In the genomic region with DNA sequence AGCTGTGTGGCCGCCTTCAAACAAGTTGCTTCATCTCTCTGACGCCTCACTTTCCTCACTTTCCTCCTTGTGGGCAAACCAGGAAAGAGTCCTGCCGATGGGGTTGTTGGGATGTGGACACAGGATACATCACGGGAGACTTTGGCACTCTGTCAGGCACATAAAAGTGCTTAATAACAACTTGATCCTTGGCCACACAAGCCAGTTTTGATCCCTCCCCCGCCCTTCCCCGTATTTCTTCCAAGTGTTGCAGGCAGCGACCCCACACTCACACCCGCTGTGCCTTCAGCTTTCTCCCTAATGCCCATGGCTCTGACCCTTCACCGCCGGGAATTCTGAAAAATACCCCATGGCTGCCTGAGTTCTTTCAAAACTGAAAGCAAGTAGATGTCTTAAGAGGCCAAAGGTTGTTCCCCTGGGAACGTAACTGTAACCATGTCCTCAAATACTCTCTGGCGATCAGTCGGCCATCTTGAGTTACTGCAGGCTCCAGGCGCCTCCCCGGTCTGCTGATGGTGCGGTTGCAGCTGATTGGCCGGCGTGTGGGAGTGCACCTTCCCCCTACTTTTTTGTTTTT, we compare ENCODE assay signal across 10 cellular contexts. TPM values are rescaled to one million over a fixed set of nuclear protein-coding genes. Genes with fewer than 3 reads are reported as not detected.
DNase-seq lines count a peak whose midpoint lies in the region; ATAC-seq and TF ChIP-seq lines count a peak whose summit lies in the region.
"Had no signal": no experiment of that assay in that cellular context is flagged by ENCODE, and none has a peak within 500 bp of the region (broad histone marks: within the 10 kb centered on the region; RNA-seq: fewer than 3 reads in every experiment).

No MANE protein-coding gene starts in this region.

- H3K36me3 ChIP-seq in MM.1S (replicated peaks; ENCODE audit: insufficient read depth, low read length) (no peaks in the 10 kb centered on the region), colonic mucosa (no peaks in the 10 kb centered on the region), left lung (no peaks in the 10 kb centered on the region), stomach smooth muscle (ENCODE audit: control insufficient read depth in 2 of 2, insufficient read depth in 2 of 2, low read length in 2 of 2) (no peaks in the 10 kb centered on the region)

- H4K20me1 ChIP-seq in MM.1S (ENCODE audit: insufficient read depth, low read length) = no peaks in the 10 kb centered on the region

- peak; percentile 39 for ATAC-seq in left lung
- ATAC-seq in omental fat pad (ENCODE audit: low FRiP score) = no peak
- no peak for ATAC-seq in HG03108 (IDR thresholded peaks at IDR 0.05; ENCODE audit: unreplicated experiment)
- no peak for ATAC-seq in activated CD4-positive, CD25-positive, alpha-beta regulatory T cell treated with anti-CD3 and anti-CD28 coated beads, Interleukin-2, amount 50 U/mL, for 24 hours

- H3K9ac ChIP-seq in MM.1S (ENCODE audit: low read length) (no peak overlapping the region), colonic mucosa (ENCODE audit: low read depth in 2 of 2, low read length in 2 of 2) (peak overlapping the region; percentile 37 to 52), stomach smooth muscle (ENCODE audit: low read length in 2 of 2) (peak overlapping the region in 1 of 2 donors; percentile 71)

- H3K9me3 ChIP-seq in MM.1S (replicated peaks; ENCODE audit: insufficient read depth, low read length) = no peaks in the 10 kb centered on the region
- no peaks in the 10 kb centered on the region for H3K9me3 ChIP-seq in colonic mucosa
- H3K9me3 ChIP-seq in left lung = no peaks in the 10 kb centered on the region
- H3K9me3 ChIP-seq in stomach smooth muscle (ENCODE audit: control insufficient read depth in 2 of 2, low read length in 2 of 2) = no peaks in the 10 kb centered on the region

- 0 out of 2 replicates have a peak overlapping the region, but pooled peaks have one; percentile 5 for H2AFZ ChIP-seq in MM.1S (ENCODE audit: low read length)

- no peaks in the 10 kb centered on the region for H3K4me1 ChIP-seq in MM.1S (ENCODE audit: low read length)
- peaks cover 6% of the 10 kb centered on the region for H3K4me1 ChIP-seq in colonic mucosa
- H3K4me1 ChIP-seq in left lung = no peaks in the 10 kb centered on the region
- H3K4me1 ChIP-seq in stomach smooth muscle (ENCODE audit: control insufficient read depth, insufficient read depth, low read length) = peaks cover 26% of the 10 kb centered on the region

- TF ChIP-seq CTCF in MM.1S (IDR thresholded peaks at IDR 0.05; ENCODE audit: low read length) (no peak), colonic mucosa (IDR thresholded peaks at IDR 0.05) (no peak), left lung (IDR thresholded peaks at IDR 0.05) (no peak), omental fat pad (IDR thresholded peaks at IDR 0.05) (no peak)

- no peak overlapping the region for H3K4me2 ChIP-seq in MM.1S (ENCODE audit: low read depth, low read length)

- H3K79me2 ChIP-seq in MM.1S (ENCODE audit: low read length) = no peaks in the 10 kb centered on the region

- H3K9me2 ChIP-seq in MM.1S (replicated peaks; ENCODE audit: insufficient read depth, low read length) = no peaks in the 10 kb centered on the region

- H3K27me3 ChIP-seq in MM.1S (replicated peaks; ENCODE audit: insufficient read depth, low read length) (no peaks in the 10 kb centered on the region), colonic mucosa (no peaks in the 10 kb centered on the region), left lung (no peaks in the 10 kb centered on the region), stomach smooth muscle (ENCODE audit: control insufficient read depth in 1 of 2, insufficient read depth in 2 of 2, low read length in 2 of 2) (no peaks in the 10 kb centered on the region)

- no peak overlapping the region for H3K27ac ChIP-seq in MM.1S (ENCODE audit: low read length)
- H3K27ac ChIP-seq in colonic mucosa = peak overlapping the region; percentile 73
- H3K27ac ChIP-seq in left lung = peak overlapping the region; percentile 42 to 53
- peak overlapping the region; percentile 91 for H3K27ac ChIP-seq in stomach smooth muscle (ENCODE audit: low read length)

- no peak overlapping the region for H3K4me3 ChIP-seq in MM.1S (ENCODE audit: low read length)
- H3K4me3 ChIP-seq in colonic mucosa = peak overlapping the region; percentile 16
- H3K4me3 ChIP-seq in left lung = no peak overlapping the region
- peak overlapping the region; percentile 32 to 71 for H3K4me3 ChIP-seq in stomach smooth muscle (ENCODE audit: low read length in 2 of 2)

- DNase-seq in MM.1S (no peak), colonic mucosa (peak; percentile 85), left lung (no peak), omental fat pad (ENCODE audit: low spot score) (no peak)
- DNase-seq in activated CD4-positive, alpha-beta T cell treated with anti-CD3 and anti-CD28 coated beads, Interleukin-2, amount 50 U/mL, for 48 hours = no peak
- DNase-seq: activated naive CD4-positive, alpha-beta T cell treated with anti-CD3 and anti-CD28 coated beads, Interleukin-2, amount 10 ng/mL, durations not matched to agents 7 days and 5 days; EL had no signal

- intact Hi-C loops in colonic mucosa (cut with DNase I) = no loop called here
- intact Hi-C loops in left lung (cut with DNase I) = no loop called here

- no peaks in the 10 kb centered on the region for H3F3A ChIP-seq in MM.1S (ENCODE audit: insufficient read depth, low read length)

RNA-seq across cellular contexts. Expression of a gene that starts 59.8 kb away (rescaled TPM):
- total RNA-seq in colonic mucosa (10 to 100 TPM; 11.9 to 15.7 TPM), left lung (1 to 10 TPM; 4.2 to 7.3 TPM), omental fat pad (1 to 10 TPM; 3.1 to 8.5 (median 4.6) TPM)

Comparison
In these comparisons a context has a peak if more than half of its experiments do, and no peak if none do; other contexts are left out.
1. H3K4me3 ChIP-seq: peak in colonic mucosa (single experiment) and stomach smooth muscle (2 of 2); none in MM.1S (single experiment) and left lung (0 of 2).